Comparison of ENCODE assay signal across 8 cellular contexts in the genomic region with DNA sequence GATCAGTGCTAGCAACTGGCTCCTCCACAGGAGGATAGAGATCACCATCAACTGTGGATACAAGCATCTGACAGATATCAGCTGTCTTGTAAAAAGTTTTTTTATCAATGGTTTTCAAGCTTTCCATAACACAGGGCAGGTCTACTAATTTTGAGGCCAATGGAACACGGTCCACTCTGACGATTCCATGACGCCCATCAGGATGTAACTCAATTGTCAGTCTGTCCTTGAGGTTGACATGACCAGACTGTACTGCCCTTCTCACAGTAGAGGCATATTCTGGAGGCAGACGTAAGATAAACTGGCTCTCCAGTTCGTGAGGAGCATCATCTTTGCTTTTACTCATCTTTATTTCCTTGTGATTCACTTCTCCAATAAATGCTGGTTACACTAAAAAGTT. TPM values are rescaled to one million over a fixed set of nuclear protein-coding genes. Genes with fewer than 3 reads are reported as not detected.
DNase-seq lines count a peak whose midpoint lies in the region; TF ChIP-seq lines count a peak whose summit lies in the region.

No MANE protein-coding gene starts in this region.

- H3K4me1 ChIP-seq in SK-N-SH (ENCODE audit: control insufficient read depth in 1 of 2, insufficient read depth in 2 of 2, low read depth in 1 of 2, low read length in 1 of 2): no peaks in the 10 kb centered on the region; a peak in 1 of 4 replicates
- peaks cover 0 to 11% (median 0%) of the 10 kb centered on the region in 4 donors for H3K4me1 ChIP-seq in sigmoid colon

- peak overlapping the region; percentile 89; the same call in 1 of the 2 replicates for H3K9ac ChIP-seq in SK-N-SH

- peaks cover 53% of the 10 kb centered on the region for H3K79me2 ChIP-seq in SK-N-SH (ENCODE audit: insufficient read depth)

- TF ChIP-seq CTCF in GM12865 (IDR thresholded peaks at IDR 0.05; ENCODE audit: insufficient read depth, low read depth, low read length, missing control alignments) (no peak), SK-N-SH (IDR thresholded peaks at IDR 0.05) (no peak), fibroblast of pulmonary artery (IDR thresholded peaks at IDR 0.05; ENCODE audit: low read length, missing control alignments) (no peak), sigmoid colon (IDR thresholded peaks at IDR 0.05) (no peak)

- TF ChIP-seq EP300 in SK-N-SH (IDR thresholded peaks at IDR 0.05; ENCODE audit: borderline replicate concordance in 1 of 2, low read depth in 1 of 2, low read length in 1 of 2) (no peak), sigmoid colon (IDR thresholded peaks at IDR 0.05) (no peak)

- 0 out of 2 replicates have a peak, but pooled peaks cover 3% of the 10 kb centered on the region for H4K20me1 ChIP-seq in SK-N-SH (ENCODE audit: insufficient read depth)

- H3K36me3 ChIP-seq in SK-N-SH (replicated peaks in 1 of 2; ENCODE audit: control insufficient read depth in 1 of 2, insufficient read depth in 2 of 2, low read length in 1 of 2): peaks cover 24 to 50% of the 10 kb centered on the region in 2 experiments
- H3K36me3 ChIP-seq in sigmoid colon: peaks cover 13 to 47% (median 37%) of the 10 kb centered on the region in 4 donors

- DNase-seq in GM12865 (ENCODE audit: low read depth): no peak
- DNase-seq in SK-N-SH: no peak
- no peak for DNase-seq in fibroblast of pulmonary artery (ENCODE audit: low read depth)
- no peak for DNase-seq in sigmoid colon
- DNase-seq in activated gamma-delta T cell treated with Interleukin-2 at 50 U/mL for 16 hours: no peak
- no peak for DNase-seq in cortex of kidney (lab: John Stamatoyannopoulos, UW)
- DNase-seq in GM19238 (ENCODE audit: insufficient read length, low spot score): no peak
- no peak for DNase-seq in activated CD4-positive, alpha-beta T cell treated with anti-CD3 and anti-CD28 coated beads, Interleukin-2, amount 50 U/mL, for 4 hours

- H3K27ac ChIP-seq in SK-N-SH (ENCODE audit: low read depth in 2 of 2, low read length in 1 of 2): peak overlapping the region in 1 of 2 experiments; percentile 96; a peak in 1 of 4 replicates
- H3K27ac ChIP-seq in sigmoid colon: peak overlapping the region; percentile 88 to 94 (median 90)

- peak overlapping the region; percentile 92 for H3K4me3 ChIP-seq in GM12865 (ENCODE audit: low read depth, low read length)
- H3K4me3 ChIP-seq in SK-N-SH (ENCODE audit: low read depth in 2 of 2, low read length in 1 of 2): peak overlapping the region; percentile 80 to 92
- peak overlapping the region; percentile 94 for H3K4me3 ChIP-seq in fibroblast of pulmonary artery (replicated peaks; ENCODE audit: low read depth, low read length)
- H3K4me3 ChIP-seq in sigmoid colon: peak overlapping the region; percentile 65 to 75 (median 66)

- WGBS in SK-N-SH (ENCODE audit: low lambda C conversion rate): 60% methylated on average over 5 of the region's 5 CpGs
- WGBS in sigmoid colon, 2 donors: 75 to 80% methylated on average over 5 of the region's 5 CpGs

- peaks cover 36% of the 10 kb centered on the region for H3K9me3 ChIP-seq in SK-N-SH
- peaks cover 37 to 56% (median 49%) of the 10 kb centered on the region in 4 donors for H3K9me3 ChIP-seq in sigmoid colon

- H3K27me3 ChIP-seq in SK-N-SH (ENCODE audit: insufficient read depth) (no peaks in the 10 kb centered on the region), sigmoid colon (no peaks in the 10 kb centered on the region)

- no peak overlapping the region for H2AFZ ChIP-seq in SK-N-SH (ENCODE audit: low read depth)

- CTCF ChIA-PET in SK-N-SH (lab: Yijun Ruan, JAX): interaction anchor here (0.7 to 5.4 kb wide), 37 partner anchors 10 to 762 kb away, joined by 3 to 36 read pairs (median 4); partner anchors contain the start of genes PCDHB14, PCDHB15, PCDHB6 and PCDHGA1

- POLR2A ChIA-PET in SK-N-SH (lab: Yijun Ruan, JAX): interaction anchor here (1.2 to 1.8 kb wide), 4 partner anchors 137 to 244 kb away, joined by 4 to 16 read pairs (median 7); partner anchors contain the start of gene PCDHB16

- peaks cover 17% of the 10 kb centered on the region for H3F3A ChIP-seq in SK-N-SH (replicated peaks; ENCODE audit: insufficient read depth)

- H3K9me2 ChIP-seq in SK-N-SH: no peaks in the 10 kb centered on the region

- TF ChIP-seq POLR2A in sigmoid colon (IDR thresholded peaks at IDR 0.05): no peak

- peak overlapping the region; percentile 58; the same call in 1 of the 2 replicates for H3K4me2 ChIP-seq in SK-N-SH

- intact Hi-C loops in sigmoid colon (cut with DNase I): loop anchor here (1.0 to 2.0 kb wide), 2 partner anchors 155 to 241 kb away; partner anchors contain the start of gene PCDHGC3

- no peak for TF ChIP-seq RAD21 in SK-N-SH (IDR thresholded peaks at IDR 0.05; ENCODE audit: low read length)

TF ChIP-seq in SK-N-SH, 30 proteins besides CTCF, POLR2A, EP300 and RAD21 (continues in another document):
- TF ChIP-seq POLR2AphosphoS5 (IDR thresholded peaks at IDR 0.05; ENCODE audit: low read depth, low read length) (no peak), IRF3 (IDR thresholded peaks at IDR 0.05; ENCODE audit: low read depth, low read length) (no peak), SMC3 (IDR thresholded peaks at IDR 0.05; ENCODE audit: low read depth, low read length) (no peak), TAF1 (IDR thresholded peaks at IDR 0.05; ENCODE audit: borderline replicate concordance, low read depth, low read length) (no peak), ZBTB33 (IDR thresholded peaks at IDR 0.05; ENCODE audit: borderline replicate concordance, low read depth) (no peak), USF2 (IDR thresholded peaks at IDR 0.05; ENCODE audit: borderline replicate concordance, low read depth, low read length) (no peak), EZH2phosphoT487 (IDR thresholded peaks at IDR 0.05; ENCODE audit: borderline replicate concordance, low read depth) (no peak), TCF12 (IDR thresholded peaks at IDR 0.05) (no peak), NRF1 (IDR thresholded peaks at IDR 0.05; ENCODE audit: low read depth, low read length) (no peak)
- TF ChIP-seq, protein P1, sequence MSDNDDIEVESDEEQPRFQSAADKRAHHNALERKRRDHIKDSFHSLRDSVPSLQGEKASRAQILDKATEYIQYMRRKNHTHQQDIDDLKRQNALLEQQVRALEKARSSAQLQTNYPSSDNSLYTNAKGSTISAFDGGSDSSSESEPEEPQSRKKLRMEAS (IDR thresholded peaks at IDR 0.05; ENCODE audit: low read depth): no peak

RNA-seq across cellular contexts. Expression of gene TAF7, which starts 0.9 kb away (rescaled TPM):
- 30.6 and 38.7 TPM in 2 replicates for polyA plus RNA-seq in SK-N-SH (2012; rRNA removed)
- polyA plus RNA-seq in SK-N-SH (2012; cell fraction: cytosol; rRNA removed): 52.1 and 69.0 TPM in 2 replicates
- 18.8 and 28.6 TPM in 2 replicates for polyA plus RNA-seq in SK-N-SH (2012; cell fraction: nucleus; rRNA removed)
- 10 to 100 TPM; 44.9 to 62.2 (median 48.1) TPM for total RNA-seq in sigmoid colon
- 10 to 100 TPM; 60.1 to 68.0 (median 62.7) TPM for polyA plus RNA-seq in sigmoid colon

RNA-seq across cellular contexts. Expression of gene PCDHGA1, which starts 10.6 kb away (rescaled TPM):
- polyA plus RNA-seq in SK-N-SH (2012; rRNA removed) (1.2 and 1.6 TPM in 2 replicates), sigmoid colon (under 1 TPM in 1 of 3 donors, not detected in 2; 0.26 TPM)
- 0.88 and 1.1 TPM in 2 replicates for polyA plus RNA-seq in SK-N-SH (2012; cell fraction: cytosol; rRNA removed)
- 2.2 and 2.5 TPM in 2 replicates for polyA plus RNA-seq in SK-N-SH (2012; cell fraction: nucleus; rRNA removed)
- total RNA-seq in sigmoid colon: 1 to 10 TPM in 3 of 4 donors, under 1 TPM in 1; 0.71 to 1.4 (median 1.1) TPM

RNA-seq across cellular contexts. Expression of gene SLC25A2, which starts 15.8 kb away (rescaled TPM):
- not detected in 2 replicates for polyA plus RNA-seq in SK-N-SH (2012; rRNA removed)
- polyA plus RNA-seq in SK-N-SH (2012; cell fraction: cytosol; rRNA removed): not detected in 2 replicates
- polyA plus RNA-seq in SK-N-SH (2012; cell fraction: nucleus; rRNA removed): 0.18 and 0.39 TPM in 2 replicates
- total RNA-seq in sigmoid colon: under 1 TPM in 2 of 4 donors, not detected in 2; 0.81 to 0.82 TPM
- polyA plus RNA-seq in sigmoid colon: under 1 TPM in 1 of 3 donors, not detected in 2; 0.35 TPM

RNA-seq across cellular contexts. Expression of gene PCDHGA2, which starts 18.9 kb away (rescaled TPM):
- polyA plus RNA-seq in SK-N-SH (2012; rRNA removed): 1.4 and 1.5 TPM in 2 replicates
- 0.76 and 0.96 TPM in 2 replicates for polyA plus RNA-seq in SK-N-SH (2012; cell fraction: cytosol; rRNA removed)
- polyA plus RNA-seq in SK-N-SH (2012; cell fraction: nucleus; rRNA removed): 2.7 and 2.9 TPM in 2 replicates
- 1 to 10 TPM; 2.8 to 4.9 (median 3.8) TPM for total RNA-seq in sigmoid colon
- polyA plus RNA-seq in sigmoid colon: under 1 TPM in 1 of 3 donors, not detected in 2; 0.47 TPM

RNA-seq across cellular contexts. Expression of gene PCDHGA3, which starts 23.9 kb away (rescaled TPM):
- 0.33 and 0.45 TPM in 2 replicates for polyA plus RNA-seq in SK-N-SH (2012; rRNA removed)
- polyA plus RNA-seq in SK-N-SH (2012; cell fraction: cytosol; rRNA removed): 0.23 and 0.29 TPM in 2 replicates
- 1.1 and 1.5 TPM in 2 replicates for polyA plus RNA-seq in SK-N-SH (2012; cell fraction: nucleus; rRNA removed)
- total RNA-seq in sigmoid colon: 1 to 10 TPM; 1.5 to 4.4 (median 3.1) TPM
- under 1 TPM in 2 of 3 donors, not detected in 1; 0.19 to 0.60 TPM for polyA plus RNA-seq in sigmoid colon
